Comparison of ENCODE assay signal across 8 cellular contexts in genomic region chr9:123637940-123638634, GRCh38.
DNase-seq lines count a peak whose midpoint lies in the region; ATAC-seq and TF ChIP-seq lines count a peak whose summit lies in the region.

No MANE protein-coding gene starts in this region.

- peak overlapping the region; percentile 64 for H3K4me3 Mint-ChIP-seq in activated naive CD4-positive, alpha-beta T cell treated with anti-CD3 and anti-CD28 coated beads for 36 hours

- CTCF ChIA-PET in activated naive CD4-positive, alpha-beta T cell treated with anti-CD3 and anti-CD28 coated beads for 36 hours (lab: Charles Lee), result interaction anchor here (1.1 kb wide), 2 partner anchors 22 to 403 kb away, joined by 3 to 8 read pairs; no protein-coding TSS in a partner anchor

- H3K9me3 Mint-ChIP-seq in activated naive CD4-positive, alpha-beta T cell treated with anti-CD3 and anti-CD28 coated beads for 36 hours, result no peaks in the 10 kb centered on the region

- peak; percentile 18 for DNase-seq in activated naive CD4-positive, alpha-beta T cell treated with anti-CD3 and anti-CD28 coated beads for 36 hours
- no peak for DNase-seq in activated naive CD4-positive, alpha-beta T cell treated with anti-CD3 and anti-CD28 coated beads, Interleukin-2, amount 50 U/mL, for 16 hours
- DNase-seq in RPMI7951 (ENCODE audit: low read depth), result peak; percentile 11
- peak; percentile 44 for DNase-seq in fibroblast of peridontal ligament (ENCODE audit: extremely low read depth)
- DNase-seq in upper lobe of left lung, result no peak
- DNase-seq in NCI-H345 treated with DMSO at 0.1 percent for 48 hours (lab: John Stamatoyannopoulos, UW; ENCODE audit: unreplicated experiment), result no peak
- no peak for DNase-seq in hypothalamus (lab: John Stamatoyannopoulos, UW)

- no peak for TF ChIP-seq POLR2A in upper lobe of left lung (IDR thresholded peaks at IDR 0.05)

- H3K4me1 ChIP-seq in upper lobe of left lung, result peaks cover 7 to 31% (median 21%) of the 10 kb centered on the region in 4 donors

- no peaks in the 10 kb centered on the region for H3K36me3 Mint-ChIP-seq in activated naive CD4-positive, alpha-beta T cell treated with anti-CD3 and anti-CD28 coated beads for 36 hours (ENCODE audit: low read depth)

- no peaks in the 10 kb centered on the region for H3K27me3 ChIP-seq in upper lobe of left lung

- ATAC-seq in upper lobe of left lung (ENCODE audit: low FRiP score in 2 of 2), result no peak
- ATAC-seq in GM21423 (IDR thresholded peaks at IDR 0.05; ENCODE audit: unreplicated experiment), result no peak

- H3K4me1 Mint-ChIP-seq in activated naive CD4-positive, alpha-beta T cell treated with anti-CD3 and anti-CD28 coated beads for 36 hours (ENCODE audit: low read depth), result peaks cover 40% of the 10 kb centered on the region

- H3K27ac Mint-ChIP-seq in activated naive CD4-positive, alpha-beta T cell treated with anti-CD3 and anti-CD28 coated beads for 36 hours, result peak overlapping the region; percentile 51

- TF ChIP-seq CTCF in upper lobe of left lung (IDR thresholded peaks at IDR 0.05), result no peak

- intact Hi-C loops in activated naive CD4-positive, alpha-beta T cell treated with anti-CD3 and anti-CD28 coated beads for 36 hours (cut with micrococcal nuclease), result loop anchor here (1.0 to 5.0 kb wide), 3 partner anchors 49 to 89 kb away; no protein-coding TSS in a partner anchor

- WGBS in upper lobe of left lung, 2 donors, result 27 to 40% methylated on average over 10 of the region's 10 CpGs

- H3K27me3 Mint-ChIP-seq in activated naive CD4-positive, alpha-beta T cell treated with anti-CD3 and anti-CD28 coated beads for 36 hours (ENCODE audit: low read depth), result no peaks in the 10 kb centered on the region

- no peak for TF ChIP-seq EP300 in upper lobe of left lung (IDR thresholded peaks at IDR 0.05)

- no peaks in the 10 kb centered on the region for H3K36me3 ChIP-seq in upper lobe of left lung

- H3K27ac ChIP-seq in upper lobe of left lung, result no peak overlapping the region

- no peaks in the 10 kb centered on the region for H3K9me3 ChIP-seq in upper lobe of left lung

- H3K4me3 ChIP-seq in upper lobe of left lung, result peak overlapping the region in 3 of 4 donors; percentile 8 to 37 (median 16)

Comparison
In these comparisons a context has a peak if more than half of its experiments do, and no peak if none do; other contexts are left out.
1. DNase-seq: peak in activated naive CD4-positive, alpha-beta T cell treated with anti-CD3 and anti-CD28 coated beads for 36 hours (single experiment), RPMI7951 (single experiment) and fibroblast of peridontal ligament (single experiment); none in activated naive CD4-positive, alpha-beta T cell treated with anti-CD3 and anti-CD28 coated beads, Interleukin-2, amount 50 U/mL, for 16 hours (single experiment), upper lobe of left lung (0 of 2), NCI-H345 treated with DMSO at 0.1 percent for 48 hours (single experiment) and hypothalamus (0 of 51).